In the genomic region with DNA sequence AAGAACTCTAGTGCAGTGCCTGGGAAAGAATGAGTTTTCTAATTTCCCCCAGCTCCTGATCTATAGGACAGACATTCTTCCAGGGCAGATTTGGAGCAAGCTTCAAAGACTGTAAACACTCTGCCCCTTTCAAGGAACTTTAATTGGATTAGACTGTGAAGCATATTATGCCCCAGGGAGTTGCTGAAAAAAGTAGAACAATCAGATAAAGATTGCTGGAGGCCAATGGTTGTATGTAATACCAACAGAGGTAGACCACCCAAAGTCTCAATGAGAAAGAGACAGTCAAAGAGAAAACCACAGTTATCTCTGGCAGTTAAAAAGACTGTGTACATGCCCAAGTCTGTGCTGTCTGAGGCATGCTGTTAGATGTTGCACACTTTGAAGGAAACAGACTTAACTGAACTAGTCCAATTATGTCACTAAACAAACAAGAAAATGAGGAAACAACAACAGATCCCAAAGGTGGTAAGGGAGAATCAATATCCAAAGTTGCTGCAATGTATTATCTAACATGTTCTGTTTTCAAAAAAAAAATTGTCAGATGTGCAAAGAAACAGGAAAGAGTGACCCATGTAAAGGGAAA, we compare ENCODE assay signal across 29 cellular contexts. TPM values are rescaled to one million over a fixed set of nuclear protein-coding genes. Genes with fewer than 3 reads are reported as not detected.
"Had no signal": no experiment of that assay in that cellular context is flagged by ENCODE, and none has a peak within 500 bp of the region (broad histone marks: within the 10 kb centered on the region; RNA-seq: fewer than 3 reads in every experiment).

No MANE protein-coding gene starts in this region.

- H3K36me3 ChIP-seq: ascending aorta had no signal

- H3K9me3 ChIP-seq: body of pancreas had no signal

- DNase-seq: activated CD4-positive, alpha-beta T cell treated with anti-CD3 and anti-CD28 coated beads for 48 hours; activated CD4-positive, alpha-beta T cell treated with anti-CD3 and anti-CD28 coated beads, Interleukin-2, amount 50 U/mL, for 4 hours; activated CD8-positive, alpha-beta memory T cell treated with anti-CD3 and anti-CD28 coated beads, Interleukin-2, amount 50 U/mL, for 48 hours; activated CD8-positive, alpha-beta T cell treated with anti-CD3 and anti-CD28 coated beads, Interleukin-2, amount 10 ng/mL, durations not matched to agents 7 days and 5 days; activated effector memory CD4-positive, alpha-beta T cell treated with Interleukin-2 at 50 U/mL for 16 hours; activated naive CD4-positive, alpha-beta T cell treated with Interleukin-2 at 50 U/mL for 16 hours; activated naive CD8-positive, alpha-beta T cell treated with anti-CD3 and anti-CD28 coated beads, Interleukin-2, amount 50 U/mL, for 24 hours; activated T-cell treated with anti-CD3 and anti-CD28 coated beads, Interleukin-2, amount 50 U/mL, for 1 hour; amniotic stem cell; body of pancreas; central memory CD4-positive, alpha-beta T cell; KBM-7; NCI-H1092 treated with DMSO at 0.1 percent for 48 hours; NCI-H1417 treated with DMSO at 0.1 percent for 48 hours; NCI-H1694; NCI-H2029 treated with DMSO at 0.1 percent for 48 hours; NCI-H524 treated with DMSO at 0.1 percent for 48 hours; NCI-H774; NK-92 treated with Interleukin-12 subunit alpha and Interleukin-12 subunit beta, amount 100 ng/mL, for 24 hours; OCI-M1; RPMI8226 had no signal

- H3K27ac ChIP-seq: ascending aorta, body of pancreas had no signal

- H3K27me3 ChIP-seq: ascending aorta, body of pancreas had no signal

- H3K4me1 ChIP-seq: ascending aorta, body of pancreas had no signal

- ATAC-seq: activated CD4-positive, CD25-positive, alpha-beta regulatory T cell treated with anti-CD3 and anti-CD28 coated beads, Interleukin-2, amount 50 U/mL, for 24 hours; activated CD8-positive, alpha-beta T cell treated with anti-CD3 and anti-CD28 coated beads, Interleukin-2, amount 10 ng/mL, durations not matched to agents 7 days and 5 days; activated naive CD4-positive, alpha-beta T cell treated with anti-CD3 and anti-CD28 coated beads, Interleukin-2, amount 50 U/mL, for 72 hours; activated naive CD8-positive, alpha-beta T cell treated with anti-CD3 and anti-CD28 coated beads, Interleukin-2, amount 50 U/mL, for 24 hours; body of pancreas; Panc1; Right ventricle myocardium inferior had no signal

- H3K4me3 ChIP-seq: ascending aorta, body of pancreas had no signal

RNA-seq across cellular contexts. Expression of gene C4BPA, which starts 24.4 kb away (rescaled TPM):
- total RNA-seq: activated CD8-positive, alpha-beta T cell treated with anti-CD3 and anti-CD28 coated beads, Interleukin-2, amount 10 ng/mL, durations not matched to agents 7 days and 5 days; activated naive CD4-positive, alpha-beta T cell treated with anti-CD3 and anti-CD28 coated beads, Interleukin-2, amount 50 U/mL, for 72 hours; activated T-helper 1 cell treated with anti-CD3 and anti-CD28 coated beads, Interleukin-12 subunit alpha, Interleukin-12 subunit beta, Interleukin-2, Interleukin-4 antibody, amounts not matched to agents 30 ng/mL and 10 ng/mL and 1 ng/mL, durations not matched to agents 14 hours and 24 hours and 36 hours; ascending aorta; bronchial epithelial cell; chondrocyte; Right ventricle myocardium inferior had no signal

RNA-seq across cellular contexts. Expression of gene C4BPB, which starts 39.8 kb away (rescaled TPM):
- total RNA-seq: ascending aorta, bronchial epithelial cell, chondrocyte, Right ventricle myocardium inferior had no signal
